Comparison of ENCODE assay signal across 8 cellular contexts in the genomic region with DNA sequence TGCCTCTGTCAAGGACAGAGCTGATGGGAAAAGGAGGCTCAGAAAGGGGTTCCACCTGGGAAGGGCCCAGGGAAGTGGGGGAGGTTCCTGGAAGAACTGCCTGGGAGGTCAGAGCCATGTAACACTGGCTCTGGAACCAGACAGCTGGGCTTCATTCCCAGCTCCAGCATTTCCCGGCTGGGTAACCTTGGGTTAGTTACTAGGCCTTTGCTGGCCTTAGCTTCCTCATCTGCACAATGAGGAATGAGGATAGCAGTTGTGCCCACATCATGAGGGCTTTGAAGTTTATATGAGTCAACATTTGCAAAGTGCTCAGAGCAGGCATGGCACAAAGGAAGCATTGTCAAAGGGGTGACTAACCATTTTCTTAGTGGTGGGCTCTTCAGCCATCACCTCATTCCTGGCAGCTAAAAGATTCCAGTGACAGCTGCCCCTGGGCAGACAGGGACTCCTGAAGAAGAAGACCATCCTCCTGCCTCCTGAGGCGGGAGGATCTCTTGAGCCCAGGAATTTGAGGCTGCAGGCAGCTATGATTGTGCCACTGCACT. TPM values are rescaled to one million over a fixed set of nuclear protein-coding genes. Genes with fewer than 3 reads are reported as not detected.
DNase-seq lines count a peak whose midpoint lies in the region; ATAC-seq and TF ChIP-seq lines count a peak whose summit lies in the region.

No MANE protein-coding gene starts in this region.

- DNase-seq in GM23248 = peak; percentile 87
- peak; percentile 96 for DNase-seq in SK-MEL-5 (ENCODE audit: low read depth, low spot score)
- DNase-seq in fibroblast of gingiva (ENCODE audit: low read depth) = peak; percentile 48
- no peak for DNase-seq in gastrocnemius medialis
- DNase-seq in AG08395 (ENCODE audit: low spot score) = no peak
- DNase-seq in NCI-H82 (lab: John Stamatoyannopoulos, UW) = no peak
- no peak for DNase-seq in central memory CD4-positive, alpha-beta T cell

- peaks cover 27% of the 10 kb centered on the region for H3K79me2 ChIP-seq in GM23248 (ENCODE audit: insufficient read depth)

- H3K4me2 ChIP-seq in GM23248 (ENCODE audit: unreplicated experiment) = no peak overlapping the region

- H3K4me3 ChIP-seq in GM23248 (no peak overlapping the region), gastrocnemius medialis (no peak overlapping the region)

- H3K9me3 ChIP-seq in GM23248 (ENCODE audit: low read depth) = no peaks in the 10 kb centered on the region
- H3K9me3 ChIP-seq in gastrocnemius medialis = no peaks in the 10 kb centered on the region

- H3K36me3 ChIP-seq in GM23248 (ENCODE audit: low read depth) (peaks cover 15% of the 10 kb centered on the region), gastrocnemius medialis (peaks cover 0 to 16% of the 10 kb centered on the region in 2 donors)

- peaks cover 26% of the 10 kb centered on the region for H3F3A ChIP-seq in GM23248 (ENCODE audit: insufficient read depth)

- H2AFZ ChIP-seq in GM23248 = no peak overlapping the region

- WGBS in GM23248 (ENCODE audit: low coverage in 1 of 2, low lambda C conversion rate in 2 of 2, missing lambda C conversion rate in 2 of 2), 2 experiments = 40 to 50% methylated on average over 2 of the region's 2 CpGs

- no peak for TF ChIP-seq CTCF in gastrocnemius medialis (IDR thresholded peaks at IDR 0.05 in 4 of 5, conservative IDR thresholded peaks at IDR 0.05 in 1 of 5)

- H3K9me2 ChIP-seq in GM23248 (ENCODE audit: insufficient read depth) = no peaks in the 10 kb centered on the region

- in situ Hi-C loops in GM23248 (cut with MboI) = no loop called here
- in situ Hi-C loops in SK-MEL-5 (cut with HindIII; ENCODE audit: low pct_unique_long_range_greater_than_20kb, low sequenced_read_pairs) = no loop called here
- in situ Hi-C loops in gastrocnemius medialis (cut with MboI; ENCODE audit: low sequenced_read_pairs in 4 of 4) = loop anchor here in 1 of 4 donors (10.0 kb wide), 1 partner anchor 45 kb away; no protein-coding TSS in a partner anchor

- TF ChIP-seq POLR2A in gastrocnemius medialis (IDR thresholded peaks at IDR 0.05) = no peak

- intact Hi-C loops in gastrocnemius medialis (cut with DNase I; ENCODE audit: low total_unique reads) = loop anchor here (5.0 kb wide), 1 partner anchor 138 kb away; a partner anchor contains a TSS

- no peaks in the 10 kb centered on the region for H4K20me1 ChIP-seq in GM23248 (ENCODE audit: insufficient read depth)

- H3K27ac ChIP-seq in GM23248 (peak overlapping the region; percentile 69), gastrocnemius medialis (peak overlapping the region; percentile 95 to 100 (median 98))

- H3K27me3 ChIP-seq in GM23248 (replicated peaks; ENCODE audit: insufficient read depth) (no peaks in the 10 kb centered on the region), gastrocnemius medialis (no peaks in the 10 kb centered on the region)

- peak overlapping the region; percentile 32 for H3K9ac ChIP-seq in GM23248

- no peak for ATAC-seq in gastrocnemius medialis
- no peak for ATAC-seq in GM21737 (IDR thresholded peaks at IDR 0.05; ENCODE audit: unreplicated experiment)

- peaks cover 24% of the 10 kb centered on the region for H3K4me1 ChIP-seq in GM23248 (ENCODE audit: insufficient read depth)
- H3K4me1 ChIP-seq in gastrocnemius medialis = peaks cover 30% of the 10 kb centered on the region in 2 donors

RNA-seq across cellular contexts. Expression of a gene that starts 1.7 kb away (rescaled TPM):
- total RNA-seq in GM23248 (2014; rRNA removed; shearing (Covaris generic)) = 82.5 and 101 TPM in 2 replicates
- 124 and 127 TPM in 2 replicates for polyA plus RNA-seq in GM23248 (2016; fragmentation: Nextera tagmentation; extraction: Ambion mirVana)
- 96.8 and 105 TPM in 2 replicates for total RNA-seq in SK-MEL-5 (2014; rRNA removed; shearing (Covaris generic))
- polyA plus RNA-seq in SK-MEL-5 (2015; cell fraction: cytosol; rRNA removed) = 124 and 131 TPM in 2 replicates
- 30.4 and 32.4 TPM in 2 replicates for polyA plus RNA-seq in SK-MEL-5 (2015; cell fraction: nucleus; rRNA removed)
- 10 to 100 TPM; 12.3 to 27.3 (median 16.6) TPM for total RNA-seq in gastrocnemius medialis

RNA-seq across cellular contexts. Expression of a gene that starts 9.5 kb away (rescaled TPM):
- total RNA-seq in GM23248 (2014; rRNA removed; shearing (Covaris generic)) = 38.8 and 40.1 TPM in 2 replicates
- polyA plus RNA-seq in GM23248 (2016; fragmentation: Nextera tagmentation; extraction: Ambion mirVana) = 129 and 132 TPM in 2 replicates
- 62.8 and 90.9 TPM in 2 replicates for total RNA-seq in SK-MEL-5 (2014; rRNA removed; shearing (Covaris generic))
- polyA plus RNA-seq in SK-MEL-5 (2015; cell fraction: cytosol; rRNA removed) = 193 and 205 TPM in 2 replicates
- polyA plus RNA-seq in SK-MEL-5 (2015; cell fraction: nucleus; rRNA removed) = 131 and 158 TPM in 2 replicates
- 100 to 1,000 TPM in 2 of 4 donors, 10 to 100 TPM in 2; 56.2 to 155 (median 113) TPM for total RNA-seq in gastrocnemius medialis

RNA-seq across cellular contexts. Expression of a gene that starts 24.0 kb away (rescaled TPM):
- total RNA-seq in GM23248 (2014; rRNA removed; shearing (Covaris generic)) = 143 and 173 TPM in 2 replicates
- 106 and 112 TPM in 2 replicates for polyA plus RNA-seq in GM23248 (2016; fragmentation: Nextera tagmentation; extraction: Ambion mirVana)
- 207 and 229 TPM in 2 replicates for total RNA-seq in SK-MEL-5 (2014; rRNA removed; shearing (Covaris generic))
- 234 and 249 TPM in 2 replicates for polyA plus RNA-seq in SK-MEL-5 (2015; cell fraction: cytosol; rRNA removed)
- polyA plus RNA-seq in SK-MEL-5 (2015; cell fraction: nucleus; rRNA removed) = 104 and 117 TPM in 2 replicates
- total RNA-seq in gastrocnemius medialis = 10 to 100 TPM; 18.4 to 70.3 (median 54.7) TPM

RNA-seq across cellular contexts. Expression of a gene that starts 44.8 kb away (rescaled TPM):
- 0.22 and 2.5 TPM in 2 replicates for total RNA-seq in GM23248 (2014; rRNA removed; shearing (Covaris generic))
- 0.79 and 0.80 TPM in 2 replicates for polyA plus RNA-seq in GM23248 (2016; fragmentation: Nextera tagmentation; extraction: Ambion mirVana)
- total RNA-seq in SK-MEL-5 (2014; rRNA removed; shearing (Covaris generic)) = not detected in 2 replicates
- polyA plus RNA-seq in SK-MEL-5 (2015; cell fraction: cytosol; rRNA removed) = not detected in 2 replicates
- not detected in 2 replicates for polyA plus RNA-seq in SK-MEL-5 (2015; cell fraction: nucleus; rRNA removed)
- under 1 TPM in 1 of 4 donors, not detected in 3; 0.29 TPM for total RNA-seq in gastrocnemius medialis

RNA-seq across cellular contexts. Expression of a gene that starts 51.9 kb away (rescaled TPM):
- 186 and 244 TPM in 2 replicates for total RNA-seq in GM23248 (2014; rRNA removed; shearing (Covaris generic))
- 316 and 336 TPM in 2 replicates for polyA plus RNA-seq in GM23248 (2016; fragmentation: Nextera tagmentation; extraction: Ambion mirVana)
- total RNA-seq in SK-MEL-5 (2014; rRNA removed; shearing (Covaris generic)) = 190 and 221 TPM in 2 replicates
- 236 and 402 TPM in 2 replicates for polyA plus RNA-seq in SK-MEL-5 (2015; cell fraction: cytosol; rRNA removed)
- 18.4 and 29.2 TPM in 2 replicates for polyA plus RNA-seq in SK-MEL-5 (2015; cell fraction: nucleus; rRNA removed)
- total RNA-seq in gastrocnemius medialis = 100 to 1,000 TPM; 344 to 756 (median 532) TPM

Comparison
In these comparisons a context has a peak if more than half of its experiments do, and no peak if none do; other contexts are left out.
1. DNase-seq: peak in GM23248 (single experiment), SK-MEL-5 (single experiment) and fibroblast of gingiva (single experiment); none in gastrocnemius medialis (0 of 2), AG08395 (single experiment), NCI-H82 (single experiment) and central memory CD4-positive, alpha-beta T cell (single experiment).